Comparison of ENCODE assay signal across 8 cellular contexts in genomic region chr9:752201-752600, GRCh38.
DNase-seq lines count a peak whose midpoint lies in the region; ATAC-seq and TF ChIP-seq lines count a peak whose summit lies in the region.
"Had no signal": no experiment of that assay in that cellular context is flagged by ENCODE, and none has a peak within 500 bp of the region (broad histone marks: within the 10 kb centered on the region; RNA-seq: fewer than 3 reads in every experiment).

No MANE protein-coding gene starts in this region.

- no peaks in the 10 kb centered on the region for H3F3A ChIP-seq in GM23338 (replicated peaks; ENCODE audit: low read depth)

- H3K27me3 ChIP-seq in thoracic aorta (replicated peaks; ENCODE audit: insufficient read depth) (no peaks in the 10 kb centered on the region), GM23338 (ENCODE audit: insufficient read depth) (no peaks in the 10 kb centered on the region)

- H2AFZ ChIP-seq in GM23338: no peak overlapping the region

- H3K9me2 ChIP-seq in GM23338 (ENCODE audit: insufficient read depth): no peaks in the 10 kb centered on the region

- peaks cover 5% of the 10 kb centered on the region; the same call in 1 of the 3 replicates for H3K36me3 Mint-ChIP-seq in GM23338 (ENCODE audit: low read depth)

- no peak overlapping the region for H3K27ac Mint-ChIP-seq in GM23338

- peak; percentile 74 for ATAC-seq in thoracic aorta (ENCODE audit: insufficient number of reproducible peaks, low FRiP score, low read depth)
- no peak for ATAC-seq in GM23338
- ATAC-seq in HG02642 (IDR thresholded peaks at IDR 0.05; ENCODE audit: poor library complexity, unreplicated experiment): no peak
- ATAC-seq in HG02623 (IDR thresholded peaks at IDR 0.05; ENCODE audit: unreplicated experiment): no peak

- H3K4me3 ChIP-seq in foreskin fibroblast (ENCODE audit: low read depth in 1 of 2, low read length in 2 of 2) (no peak overlapping the region), thoracic aorta (no peak overlapping the region), GM23338 (no peak overlapping the region)
- H3K4me3 ChIP-seq: prostate gland had no signal

- no peak overlapping the region for H3K4me2 ChIP-seq in GM23338

- H3K9me3 Mint-ChIP-seq in GM23338: no peaks in the 10 kb centered on the region; the same call in 1 of the 3 replicates

- H3K27ac ChIP-seq in thoracic aorta (peak overlapping the region; percentile 95), GM23338 (ENCODE audit: low read depth) (no peak overlapping the region)
- H3K27ac ChIP-seq: prostate gland had no signal

- no peaks in the 10 kb centered on the region for H3K79me2 ChIP-seq in GM23338 (replicated peaks; ENCODE audit: insufficient read depth)

- DNase-seq in HCEC 1CT (peak; percentile 98), T1000 (lab: John Stamatoyannopoulos, UW) (peak; percentile 21), foreskin fibroblast (peak; percentile 80 to 86), thoracic aorta (ENCODE audit: low spot score) (no peak), GM23338 (ENCODE audit: low spot score) (no peak)

- TF ChIP-seq CTCF in foreskin fibroblast (IDR thresholded peaks at IDR 0.05; ENCODE audit: low read depth, low read length): no peak
- no peak for TF ChIP-seq CTCF in thoracic aorta (IDR thresholded peaks at IDR 0.05)
- no peak for TF ChIP-seq CTCF in GM23338 (conservative IDR thresholded peaks at IDR 0.05; ENCODE audit: low read depth in 2 of 2)

- H4K20me1 ChIP-seq in GM23338 (replicated peaks; ENCODE audit: insufficient read depth): no peaks in the 10 kb centered on the region

- peaks cover 3% of the 10 kb centered on the region for H3K36me3 ChIP-seq in thoracic aorta
- no peaks in the 10 kb centered on the region for H3K36me3 ChIP-seq in GM23338 (ENCODE audit: insufficient read depth)
- H3K36me3 ChIP-seq: prostate gland had no signal

- H3K4me3 Mint-ChIP-seq in GM23338: no peak overlapping the region

- peaks cover 33 to 62% of the 10 kb centered on the region in 2 donors for H3K4me1 ChIP-seq in thoracic aorta (ENCODE audit: control insufficient read depth in 1 of 2, low read depth in 2 of 2)
- peaks cover 6% of the 10 kb centered on the region for H3K4me1 ChIP-seq in GM23338 (ENCODE audit: insufficient read depth)

- peaks cover 8% of the 10 kb centered on the region for H3K27me3 Mint-ChIP-seq in GM23338 (ENCODE audit: insufficient read depth, low read depth, poor library complexity)

- H3K4me1 Mint-ChIP-seq in GM23338: peaks cover 16% of the 10 kb centered on the region

- H3K9me3 ChIP-seq in thoracic aorta: no peaks in the 10 kb centered on the region
- H3K9me3 ChIP-seq: prostate gland had no signal

TF ChIP-seq in GM23338, 12 proteins besides CTCF, POLR2A, EP300 and RAD21:
- no peak for TF ChIP-seq NANOG (IDR thresholded peaks at IDR 0.05; ENCODE audit: borderline replicate concordance)
- TF ChIP-seq ZNF462 (CRISPR knock-in tag; IDR thresholded peaks at IDR 0.05): no peak
- TF ChIP-seq ETS1 (IDR thresholded peaks at IDR 0.05): no peak
- no peak for TF ChIP-seq POLR2AphosphoS5 (IDR thresholded peaks at IDR 0.05; ENCODE audit: low read depth)

Comparison
In these comparisons a context has a peak if more than half of its experiments do, and no peak if none do; other contexts are left out.
1. DNase-seq: peak in HCEC 1CT (single experiment), T1000 (single experiment) and foreskin fibroblast (2 of 2); none in thoracic aorta (single experiment) and GM23338 (single experiment).